In the genomic region with DNA sequence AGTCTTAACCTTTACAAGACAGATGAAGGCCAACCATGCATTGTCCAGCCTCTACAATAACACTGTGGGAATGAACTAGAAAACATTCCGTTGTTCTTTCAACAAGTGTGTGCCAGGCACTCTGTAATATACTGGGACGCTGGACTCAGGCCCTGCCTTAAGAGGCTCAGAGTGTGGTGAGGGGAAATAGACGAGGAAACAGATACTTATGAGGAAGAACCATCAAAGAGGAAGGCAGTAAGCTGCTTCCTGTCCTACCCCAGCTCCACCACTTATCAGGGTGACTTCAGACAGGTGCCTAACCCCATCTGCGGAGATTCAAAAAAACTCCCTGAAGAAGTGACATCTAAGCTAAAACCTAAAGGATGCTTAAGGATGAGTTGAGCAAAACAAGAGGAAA, we compare ENCODE assay signal across 10 cellular contexts. TPM values are rescaled to one million over a fixed set of nuclear protein-coding genes. Genes with fewer than 3 reads are reported as not detected.
A peak's percentile ranks its signal among the peaks of the same experiment; 100 is the strongest.
DNase-seq lines count a peak whose midpoint lies in the region; TF ChIP-seq lines count a peak whose summit lies in the region.
"Had no signal": no experiment of that assay in that cellular context is flagged by ENCODE, and none has a peak within 500 bp of the region (broad histone marks: within the 10 kb centered on the region; RNA-seq: fewer than 3 reads in every experiment).

No MANE protein-coding gene starts in this region.

- H3K27me3 Mint-ChIP-seq in activated naive CD8-positive, alpha-beta T cell treated with anti-CD3 and anti-CD28 coated beads for 36 hours, result no peaks in the 10 kb centered on the region
- H3K27me3 Mint-ChIP-seq in nephron (ENCODE audit: low read depth), result no peaks in the 10 kb centered on the region

- H3K9me3 Mint-ChIP-seq in activated naive CD8-positive, alpha-beta T cell treated with anti-CD3 and anti-CD28 coated beads for 36 hours, result no peaks in the 10 kb centered on the region
- no peaks in the 10 kb centered on the region for H3K9me3 Mint-ChIP-seq in nephron

- no peaks in the 10 kb centered on the region for H3K36me3 Mint-ChIP-seq in activated naive CD8-positive, alpha-beta T cell treated with anti-CD3 and anti-CD28 coated beads for 36 hours
- peaks cover 9% of the 10 kb centered on the region for H3K36me3 Mint-ChIP-seq in nephron (ENCODE audit: low read depth)

- H3K4me3 Mint-ChIP-seq in activated naive CD8-positive, alpha-beta T cell treated with anti-CD3 and anti-CD28 coated beads for 36 hours, result no peak overlapping the region
- no peak overlapping the region for H3K4me3 Mint-ChIP-seq in nephron

- TF ChIP-seq CTCF in nephron (IDR thresholded peaks at IDR 0.05; ENCODE audit: unreplicated experiment in 3 of 3), result no peak

- H3K4me1 Mint-ChIP-seq in activated naive CD8-positive, alpha-beta T cell treated with anti-CD3 and anti-CD28 coated beads for 36 hours, result peaks cover 40% of the 10 kb centered on the region
- peaks cover 54% of the 10 kb centered on the region for H3K4me1 Mint-ChIP-seq in nephron

- peak; percentile 78 for DNase-seq in GF-D8 (lab: John Stamatoyannopoulos, UW)
- peak; percentile 46 for DNase-seq in NAMALWA (ENCODE audit: low spot score)
- DNase-seq in activated naive CD8-positive, alpha-beta T cell treated with anti-CD3 and anti-CD28 coated beads for 36 hours, result no peak
- DNase-seq in middle frontal gyrus (ENCODE audit: extremely low spot score, low spot score), result no peak
- DNase-seq in RKO (ENCODE audit: low spot score), result no peak
- DNase-seq in NCI-H748 treated with DMSO at 0.1 percent for 48 hours (lab: John Stamatoyannopoulos, UW), result no peak
- DNase-seq: amygdala, NCI-H446 treated with DMSO at 0.1 percent for 48 hours, stomach had no signal

- H3K27ac Mint-ChIP-seq in activated naive CD8-positive, alpha-beta T cell treated with anti-CD3 and anti-CD28 coated beads for 36 hours, result peak overlapping the region; percentile 72
- H3K27ac Mint-ChIP-seq in nephron, result peak overlapping the region; percentile 74 to 100 (median 100)

RNA-seq across cellular contexts. Expression of a gene that starts 8.9 kb away (rescaled TPM):
- total RNA-seq in activated naive CD8-positive, alpha-beta T cell treated with anti-CD3 and anti-CD28 coated beads for 36 hours, result 10 to 100 TPM; 40.4 to 41.8 TPM

Comparison
In these comparisons a context has a peak if more than half of its experiments do, and no peak if none do; other contexts are left out.
1. DNase-seq: peak in GF-D8 (single experiment) and NAMALWA (single experiment); none in activated naive CD8-positive, alpha-beta T cell treated with anti-CD3 and anti-CD28 coated beads for 36 hours (single experiment), middle frontal gyrus (single experiment), RKO (single experiment) and NCI-H748 treated with DMSO at 0.1 percent for 48 hours (single experiment).